ENCODE assay signal across 1 cellular context in the genomic region with DNA sequence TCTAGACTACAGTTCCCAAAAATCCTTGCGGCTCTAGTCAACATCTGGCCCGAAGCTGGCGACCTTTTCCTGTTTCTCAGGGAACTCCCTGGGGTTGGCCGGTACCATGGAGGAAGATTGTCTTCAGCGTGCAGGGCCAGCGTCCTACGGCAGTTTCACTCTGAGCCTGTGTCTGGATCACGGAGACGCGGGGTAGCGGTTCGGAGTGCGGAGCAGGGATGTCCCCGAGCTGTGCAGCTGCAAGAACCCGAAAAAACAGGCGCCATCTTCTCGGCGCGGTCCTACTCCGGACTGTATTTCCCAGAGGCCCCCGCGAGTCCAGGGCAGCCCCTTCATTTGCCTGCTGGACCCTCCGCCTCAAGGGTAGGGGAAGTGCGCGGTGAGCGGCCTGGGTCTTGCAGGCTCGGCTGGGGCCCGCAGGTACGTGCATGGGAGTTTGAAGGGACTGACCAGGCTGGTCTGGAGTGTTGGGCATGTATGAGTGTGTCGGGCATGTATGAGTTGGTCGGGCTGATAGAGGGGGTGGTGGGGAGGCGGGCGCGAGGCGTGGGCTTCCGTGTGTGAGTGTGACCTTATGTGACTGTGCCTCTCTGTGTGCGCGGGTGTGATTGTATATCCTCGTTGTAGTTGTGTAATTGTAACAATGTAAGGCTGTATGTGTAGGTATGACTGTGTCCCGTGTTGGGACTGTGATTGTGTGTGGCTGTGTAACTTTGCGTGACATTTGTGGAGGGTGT.
TF ChIP-seq lines count a peak whose summit lies in the region.

A gene (plus strand): TSS at position 360 of the 737 bp plus-strand sequence. CDS start 12,240 bp downstream, outside the sequence.

TF ChIP-seq in HepG2, 621 proteins besides CTCF, POLR2A, EP300 and RAD21 (continued from another document):
- TF ChIP-seq MTF2 (CRISPR knock-in tag; IDR thresholded peaks at IDR 0.05; ENCODE audit: borderline replicate concordance) (no peak), SALL2 (CRISPR knock-in tag; IDR thresholded peaks at IDR 0.05) (no peak), ZNF256 (CRISPR knock-in tag; conservative IDR thresholded peaks at IDR 0.05) (no peak), ZBTB8A (CRISPR knock-in tag; IDR thresholded peaks at IDR 0.05; ENCODE audit: borderline replicate concordance, low read depth) (no peak), TOPORS (CRISPR knock-in tag; IDR thresholded peaks at IDR 0.05) (no peak; the same call in 1 of the 2 replicates), ZNF343 (CRISPR knock-in tag; IDR thresholded peaks at IDR 0.05) (no peak)
- TF ChIP-seq, protein P1, sequence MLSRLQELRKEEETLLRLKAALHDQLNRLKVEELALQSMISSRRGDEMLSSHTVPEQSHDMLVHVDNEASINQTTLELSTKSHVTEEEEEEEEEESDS (CRISPR knock-in tag; IDR thresholded peaks at IDR 0.05; ENCODE audit: borderline replicate concordance) = no peak
- TF ChIP-seq, protein P2, sequence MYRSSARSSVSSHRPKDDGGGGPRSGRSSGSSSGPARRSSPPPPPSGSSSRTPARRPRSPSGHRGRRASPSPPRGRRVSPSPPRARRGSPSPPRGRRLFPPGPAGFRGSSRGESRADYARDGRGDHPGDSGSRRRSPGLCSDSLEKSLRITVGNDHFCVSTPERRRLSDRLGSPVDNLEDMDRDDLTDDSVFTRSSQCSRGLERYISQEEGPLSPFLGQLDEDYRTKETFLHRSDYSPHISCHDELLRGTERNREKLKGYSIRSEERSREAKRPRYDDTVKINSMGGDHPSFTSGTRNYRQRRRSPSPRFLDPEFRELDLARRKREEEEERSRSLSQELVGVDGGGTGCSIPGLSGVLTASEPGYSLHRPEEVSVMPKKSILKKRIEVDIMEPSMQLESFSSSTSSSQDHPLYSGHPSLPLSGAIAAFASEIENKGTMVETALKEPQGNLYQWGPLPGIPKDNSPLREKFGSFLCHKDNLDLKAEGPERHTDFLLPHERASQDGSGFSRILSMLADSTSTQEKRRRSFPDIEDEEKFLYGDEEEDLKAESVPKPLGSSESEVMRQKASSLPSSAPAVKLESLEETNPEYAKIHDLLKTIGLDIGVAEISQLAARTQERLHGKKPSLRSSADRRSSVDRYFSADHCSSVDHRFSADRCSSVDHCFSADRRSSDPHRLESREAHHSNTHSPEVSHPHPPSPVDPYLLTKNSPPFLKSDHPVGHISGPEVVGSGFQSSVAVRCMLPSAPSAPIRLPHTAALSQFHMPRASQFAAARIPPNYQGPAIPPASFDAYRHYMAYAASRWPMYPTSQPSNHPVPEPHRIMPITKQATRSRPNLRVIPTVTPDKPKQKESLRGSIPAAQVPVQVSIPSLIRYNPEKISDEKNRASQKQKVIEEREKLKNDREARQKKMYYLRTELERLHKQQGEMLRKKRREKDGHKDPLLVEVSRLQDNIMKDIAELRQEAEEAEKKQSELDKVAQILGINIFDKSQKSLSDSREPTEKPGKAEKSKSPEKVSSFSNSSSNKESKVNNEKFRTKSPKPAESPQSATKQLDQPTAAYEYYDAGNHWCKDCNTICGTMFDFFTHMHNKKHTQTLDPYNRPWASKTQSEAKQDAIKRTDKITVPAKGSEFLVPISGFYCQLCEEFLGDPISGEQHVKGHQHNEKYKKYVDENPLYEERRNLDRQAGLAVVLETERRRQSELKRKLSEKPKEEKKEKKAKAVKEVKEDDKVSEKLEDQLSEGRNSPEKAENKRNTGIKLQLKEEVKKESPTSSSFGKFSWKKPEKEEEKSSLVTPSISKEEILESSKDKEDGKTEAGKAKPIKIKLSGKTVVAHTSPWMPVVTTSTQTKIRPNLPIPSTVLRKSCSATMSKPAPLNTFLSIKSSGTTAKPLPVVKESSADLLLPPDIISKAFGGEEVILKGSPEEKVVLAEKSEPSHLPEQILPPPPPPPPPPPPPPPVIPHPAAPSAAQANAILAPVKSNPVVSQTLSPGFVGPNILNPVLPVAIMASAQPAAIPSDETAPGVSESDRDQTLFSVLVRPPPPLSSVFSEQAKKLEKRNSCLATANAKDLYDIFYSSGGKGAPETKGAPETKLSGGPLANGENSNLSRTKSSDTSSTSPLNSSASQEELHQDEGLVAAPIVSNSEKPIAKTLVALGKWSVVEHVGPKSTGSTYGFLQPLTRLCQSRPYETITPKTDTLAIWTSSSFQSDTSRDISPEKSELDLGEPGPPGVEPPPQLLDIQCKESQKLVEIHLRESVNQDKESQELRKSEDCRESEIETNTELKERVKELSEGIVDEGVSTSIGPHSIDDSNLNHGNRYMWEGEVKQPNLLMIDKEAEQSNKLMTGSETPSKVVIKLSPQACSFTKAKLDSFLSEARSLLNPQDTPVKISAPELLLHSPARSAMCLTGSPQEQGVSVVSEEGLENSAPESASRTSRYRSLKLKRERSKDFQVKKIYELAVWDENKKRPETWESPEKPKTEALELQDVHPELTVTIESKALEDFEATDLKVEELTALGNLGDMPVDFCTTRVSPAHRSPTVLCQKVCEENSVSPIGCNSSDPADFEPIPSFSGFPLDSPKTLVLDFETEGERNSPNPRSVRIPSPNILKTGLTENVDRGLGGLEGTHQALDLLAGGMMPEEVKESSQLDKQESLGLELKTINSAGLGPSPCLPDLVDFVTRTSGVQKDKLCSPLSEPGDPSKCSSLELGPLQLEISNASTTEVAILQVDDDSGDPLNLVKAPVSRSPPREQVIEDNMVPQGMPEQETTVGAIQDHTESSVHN (CRISPR knock-in tag; IDR thresholded peaks at IDR 0.05) = no peak
